In genomic region chr14:50116221-50116956, GRCh38 we compare ENCODE assay signal across 8 cellular contexts. TPM values are rescaled to one million over a fixed set of nuclear protein-coding genes. Genes with fewer than 3 reads are reported as not detected.
DNase-seq lines count a peak whose midpoint lies in the region; ATAC-seq and TF ChIP-seq lines count a peak whose summit lies in the region.

Gene VCPKMT (minus strand): TSS chr14:50116572. CDS start chr14:50116552, 20 bp downstream.

- ATAC-seq in GM19372 (IDR thresholded peaks at IDR 0.05; ENCODE audit: low read depth, unreplicated experiment): peak; percentile 99
- ATAC-seq in HG03521 (IDR thresholded peaks at IDR 0.05; ENCODE audit: unreplicated experiment): peak; percentile 95

- H3K36me3 Mint-ChIP-seq in activated CD4-positive, alpha-beta T cell treated with anti-CD3 and anti-CD28 coated beads, Interleukin-2, amount 10 ng/mL, durations not matched to agents 7 days and 5 days (ENCODE audit: low read depth): peaks cover 34% of the 10 kb centered on the region

- TF ChIP-seq CTCF in C4-2B (conservative IDR thresholded peaks at IDR 0.05): no peak

- H3K9me3 Mint-ChIP-seq in activated CD4-positive, alpha-beta T cell treated with anti-CD3 and anti-CD28 coated beads, Interleukin-2, amount 10 ng/mL, durations not matched to agents 7 days and 5 days: no peaks in the 10 kb centered on the region

- CTCF ChIA-PET in activated CD4-positive, alpha-beta T cell treated with anti-CD3 and anti-CD28 coated beads, Interleukin-2, amount 10 ng/mL, durations not matched to agents 7 days and 5 days (lab: Charles Lee): interaction anchor here (0.6 to 2.1 kb wide), 8 partner anchors 9 to 264 kb away, joined by 3 to 18 read pairs (median 4); partner anchors contain the start of gene NEMF

- H3K27ac ChIP-seq in C4-2B: peak within 1 kb of the TSS; percentile 73

- peak within 1 kb of the TSS; percentile 98 for H3K27ac Mint-ChIP-seq in activated CD4-positive, alpha-beta T cell treated with anti-CD3 and anti-CD28 coated beads, Interleukin-2, amount 10 ng/mL, durations not matched to agents 7 days and 5 days

- peaks cover 28% of the 10 kb centered on the region for H3K4me1 Mint-ChIP-seq in activated CD4-positive, alpha-beta T cell treated with anti-CD3 and anti-CD28 coated beads, Interleukin-2, amount 10 ng/mL, durations not matched to agents 7 days and 5 days

- DNase-seq in NCI-H69 (lab: John Stamatoyannopoulos, UW) (peak; percentile 98), cortex of kidney (lab: John Stamatoyannopoulos, UW) (peak; percentile 61), left kidney (ENCODE audit: low read depth, low spot score) (peak; percentile 98)
- peak; percentile 96 for DNase-seq in activated CD4-positive, alpha-beta T cell treated with anti-CD3 and anti-CD28 coated beads, Interleukin-2, amount 10 ng/mL, durations not matched to agents 7 days and 5 days
- peak; percentile 94 for DNase-seq in stimulated activated CD4-positive, alpha-beta T cell treated with anti-CD3 and anti-CD28 coated beads, Interleukin-1b, Interleukin-23, amount 100 ng/mL, for 48 hours

- POLR2A ChIA-PET in activated CD4-positive, alpha-beta T cell treated with anti-CD3 and anti-CD28 coated beads, Interleukin-2, amount 10 ng/mL, durations not matched to agents 7 days and 5 days (lab: Charles Lee): interaction anchor here (0.9 kb wide), 1 partner anchor 262 kb away, joined by 3 read pairs; no protein-coding TSS in a partner anchor

- H3K4me3 Mint-ChIP-seq in activated CD4-positive, alpha-beta T cell treated with anti-CD3 and anti-CD28 coated beads, Interleukin-2, amount 10 ng/mL, durations not matched to agents 7 days and 5 days: peak within 1 kb of the TSS; percentile 95

- no peaks in the 10 kb centered on the region for H3K27me3 Mint-ChIP-seq in activated CD4-positive, alpha-beta T cell treated with anti-CD3 and anti-CD28 coated beads, Interleukin-2, amount 10 ng/mL, durations not matched to agents 7 days and 5 days

RNA-seq across cellular contexts. Expression of gene VCPKMT, which starts in this region (rescaled TPM):
- total RNA-seq in activated CD4-positive, alpha-beta T cell treated with anti-CD3 and anti-CD28 coated beads, Interleukin-2, amount 10 ng/mL, durations not matched to agents 7 days and 5 days: 10 to 100 TPM in 1 of 2 experiments, 1 to 10 TPM in 1; 9.8 to 11.3 TPM

Comparison
In these comparisons a context has a peak if more than half of its experiments do, and no peak if none do; other contexts are left out.
1. Peak in every context shown above with its lines: DNase-seq, ATAC-seq and H3K27ac ChIP-seq.